In genomic region chr16:80991792-80992430, GRCh38 we compare ENCODE assay signal across 1 cellular context.
A peak's percentile ranks its signal among the peaks of the same experiment; 100 is the strongest.
TF ChIP-seq lines count a peak whose summit lies in the region.

No MANE protein-coding gene starts in this region.

TF ChIP-seq in K562, 482 proteins besides CTCF, POLR2A, EP300 and RAD21:
- TF ChIP-seq MGA (IDR thresholded peaks at IDR 0.05) (0 out of 2 replicates have a peak, but pooled peaks have one; percentile 10), ZNF644 (tag; IDR thresholded peaks at IDR 0.05; ENCODE audit: low read depth) (no peak)
